14 cellular contexts compared by ENCODE assay signal in the genomic region with DNA sequence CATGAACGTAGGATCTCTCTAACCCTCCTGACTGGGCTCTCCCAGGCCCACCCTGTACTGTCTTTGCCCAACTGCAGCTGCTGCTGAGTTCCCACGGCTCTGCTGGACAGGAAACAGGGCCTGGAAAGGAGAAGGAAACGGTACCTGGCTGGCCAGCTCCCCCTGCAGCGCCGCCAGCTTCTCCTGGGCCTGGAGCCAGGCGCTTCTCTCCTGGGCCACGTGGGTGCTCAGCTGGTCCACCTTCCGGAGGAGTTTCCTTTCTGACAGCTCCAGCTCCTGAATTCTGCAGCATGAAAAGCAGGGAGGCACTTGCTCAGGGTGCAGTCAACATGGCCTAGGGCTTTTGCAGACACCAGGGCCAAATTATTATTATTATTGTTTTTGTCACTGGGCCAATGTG. TPM values are rescaled to one million over a fixed set of nuclear protein-coding genes. Genes with fewer than 3 reads are reported as not detected.
DNase-seq lines count a peak whose midpoint lies in the region; ATAC-seq and TF ChIP-seq lines count a peak whose summit lies in the region.
"Had no signal": no experiment of that assay in that cellular context is flagged by ENCODE, and none has a peak within 500 bp of the region (broad histone marks: within the 10 kb centered on the region; RNA-seq: fewer than 3 reads in every experiment).

No MANE protein-coding gene starts in this region.

- H3K4me1 ChIP-seq in BE2C (peaks cover 4% of the 10 kb centered on the region), RWPE2 (ENCODE audit: insufficient read depth, poor library complexity, severe bottlenecking) (no peaks in the 10 kb centered on the region)
- H3K4me1 ChIP-seq: gastrocnemius medialis had no signal

- peak overlapping the region; percentile 39 for H3K4me3 ChIP-seq in BE2C (ENCODE audit: low read depth, low read length)
- no peak overlapping the region for H3K4me3 ChIP-seq in RWPE2 (ENCODE audit: severe bottlenecking)
- H3K4me3 ChIP-seq: gastrocnemius medialis, GM23338 had no signal

- H3K27me3 ChIP-seq in BE2C (no peaks in the 10 kb centered on the region), RWPE2 (ENCODE audit: insufficient read depth, poor library complexity, severe bottlenecking) (peaks cover 4% of the 10 kb centered on the region)

- no peak overlapping the region for H3K27ac ChIP-seq in RWPE2 (ENCODE audit: poor library complexity, severe bottlenecking)
- H3K27ac ChIP-seq: gastrocnemius medialis, RWPE1 had no signal

- 0 out of 2 replicates have a peak, but pooled peaks have one; percentile 20 for TF ChIP-seq CTCF in BE2C (IDR thresholded peaks at IDR 0.05; ENCODE audit: low read depth, low read length)
- no peak for TF ChIP-seq CTCF in RWPE2 (IDR thresholded peaks at IDR 0.05; ENCODE audit: poor library complexity, severe bottlenecking)

- H3K9me3 ChIP-seq in BE2C, result no peaks in the 10 kb centered on the region
- no peaks in the 10 kb centered on the region for H3K9me3 ChIP-seq in RWPE2 (ENCODE audit: severe bottlenecking)
- H3K9me3 ChIP-seq: gastrocnemius medialis had no signal

- peak; percentile 72 for DNase-seq in BE2C
- DNase-seq in DMS79 treated with DMSO at 0.1 percent for 48 hours (lab: John Stamatoyannopoulos, UW), result peak; percentile 47
- no peak for DNase-seq in RWPE2 (ENCODE audit: low spot score)
- DNase-seq in kidney tubule cell (ENCODE audit: low spot score), result peak; percentile 27
- DNase-seq in stimulated activated CD4-positive, alpha-beta T cell treated with anti-CD3 and anti-CD28 coated beads, Interleukin-4, amount 100 ng/mL, for 4 hours, result no peak
- DNase-seq: CD4-positive, CD25-positive, alpha-beta regulatory T cell; gastrocnemius medialis; left colon; NCI-H1436 had no signal

- ATAC-seq in RWPE2 (ENCODE audit: low read depth) (peak; percentile 49; the same call in 2 of the 3 replicates), GM18909 (IDR thresholded peaks at IDR 0.05; ENCODE audit: poor library complexity, unreplicated experiment) (no peak), GM19351 (IDR thresholded peaks at IDR 0.05; ENCODE audit: unreplicated experiment) (no peak), HG02798 (IDR thresholded peaks at IDR 0.05; ENCODE audit: poor library complexity, unreplicated experiment) (no peak)
- ATAC-seq: gastrocnemius medialis, GM23338, left colon had no signal

- no peaks in the 10 kb centered on the region for H3K36me3 ChIP-seq in BE2C
- no peaks in the 10 kb centered on the region for H3K36me3 ChIP-seq in RWPE2 (ENCODE audit: low read depth)
- H3K36me3 ChIP-seq: gastrocnemius medialis had no signal

RNA-seq across cellular contexts. Expression of a gene that starts 6.5 kb away (rescaled TPM):
- polyA plus RNA-seq in BE2C (2012; ENCODE audit: insufficient read depth, insufficient read length, low read depth), result 0.71 TPM

Comparison
In these comparisons a context has a peak if more than half of its experiments do, and no peak if none do; other contexts are left out.
1. DNase-seq: peak in BE2C (single experiment), DMS79 treated with DMSO at 0.1 percent for 48 hours (single experiment) and kidney tubule cell (single experiment); none in RWPE2 (single experiment) and stimulated activated CD4-positive, alpha-beta T cell treated with anti-CD3 and anti-CD28 coated beads, Interleukin-4, amount 100 ng/mL, for 4 hours (0 of 2).